ENCODE assay signal across 8 cellular contexts in the genomic region with DNA sequence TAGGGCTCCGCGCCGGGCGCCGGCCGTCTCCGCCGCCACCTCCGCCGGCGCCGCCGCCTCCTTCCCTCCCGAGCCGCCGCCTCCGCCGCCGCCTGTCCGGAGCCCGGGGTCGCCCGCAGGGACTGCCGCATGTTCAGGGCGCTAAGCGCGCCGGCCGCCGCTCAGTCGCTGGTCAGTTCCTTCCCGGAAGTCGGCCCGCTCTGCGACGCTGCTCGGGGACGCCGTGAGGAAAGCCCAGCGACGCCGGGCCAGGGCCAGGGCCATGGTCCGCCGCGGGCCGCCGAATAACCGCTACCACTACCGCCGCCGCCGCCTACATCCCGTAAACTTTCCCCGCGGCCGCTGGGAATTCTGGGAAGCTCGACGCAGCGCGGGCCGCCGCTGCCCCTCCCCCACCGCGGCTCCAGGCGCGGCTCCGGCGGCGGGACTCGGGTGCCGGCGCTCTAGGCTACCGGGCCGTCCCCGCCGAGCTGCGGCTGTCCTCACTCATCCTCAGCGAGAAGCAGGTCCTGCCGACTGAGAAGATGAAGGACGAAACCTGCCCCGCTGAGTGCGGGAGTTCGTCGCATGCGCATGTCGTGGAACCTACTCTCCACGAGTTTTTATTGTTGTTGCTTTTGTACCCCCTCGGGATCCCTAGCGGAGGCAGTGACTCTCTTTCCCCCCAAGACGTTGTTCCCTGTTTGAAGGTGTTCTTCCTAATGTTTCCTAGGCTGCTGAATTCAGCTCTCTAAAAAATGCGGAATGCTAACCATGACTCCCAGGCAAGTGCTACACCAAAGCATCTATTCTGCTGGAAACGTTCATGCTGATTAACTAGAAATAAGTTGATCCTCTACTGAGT.
A peak's percentile ranks its signal among the peaks of the same experiment; 100 is the strongest.
DNase-seq lines count a peak whose midpoint lies in the region; ATAC-seq and TF ChIP-seq lines count a peak whose summit lies in the region.

A gene (minus strand): TSS at position 299 of the 844 bp plus-strand sequence. CDS start 339 bp downstream, outside the sequence.

- peak; percentile 41 for ATAC-seq in HG02970 (IDR thresholded peaks at IDR 0.05; ENCODE audit: low FRiP score, unreplicated experiment)

- peak; percentile 52 for DNase-seq in NK-92 treated with Interleukin-12 subunit alpha and Interleukin-12 subunit beta, amount 100 ng/mL, for 24 hours (lab: John Stamatoyannopoulos, UW)
- DNase-seq in NK-92 (lab: John Stamatoyannopoulos, UW; ENCODE audit: unreplicated experiment) (no peak), NCI-H2107 treated with DMSO at 0.1 percent for 48 hours (lab: John Stamatoyannopoulos, UW; ENCODE audit: unreplicated experiment) (peak; percentile 88), cardiac fibroblast (ENCODE audit: low read depth in 2 of 2) (peak; percentile 83 to 86), islet precursor cell (peak; percentile 89)
- DNase-seq in stimulated activated CD4-positive, alpha-beta T cell treated with anti-CD3 and anti-CD28 coated beads, Interleukin-12 subunit alpha, Interleukin-12 subunit beta, amount 100 ng/mL, for 4 hours = peak; percentile 54

- peak within 1 kb of the TSS; percentile 91 for H3K4me3 ChIP-seq in WI38 (ENCODE audit: low read depth, low read length)
- H3K4me3 ChIP-seq in cardiac fibroblast (replicated peaks in 1 of 2; ENCODE audit: low read depth in 2 of 2, low read length in 2 of 2) = peak within 1 kb of the TSS; percentile 73 to 79

- no peak for TF ChIP-seq CTCF in WI38 (IDR thresholded peaks at IDR 0.05; ENCODE audit: low read depth, low read length)
- TF ChIP-seq CTCF in cardiac fibroblast (IDR thresholded peaks at IDR 0.05; ENCODE audit: low read depth, low read length) = no peak
